In the genomic region with DNA sequence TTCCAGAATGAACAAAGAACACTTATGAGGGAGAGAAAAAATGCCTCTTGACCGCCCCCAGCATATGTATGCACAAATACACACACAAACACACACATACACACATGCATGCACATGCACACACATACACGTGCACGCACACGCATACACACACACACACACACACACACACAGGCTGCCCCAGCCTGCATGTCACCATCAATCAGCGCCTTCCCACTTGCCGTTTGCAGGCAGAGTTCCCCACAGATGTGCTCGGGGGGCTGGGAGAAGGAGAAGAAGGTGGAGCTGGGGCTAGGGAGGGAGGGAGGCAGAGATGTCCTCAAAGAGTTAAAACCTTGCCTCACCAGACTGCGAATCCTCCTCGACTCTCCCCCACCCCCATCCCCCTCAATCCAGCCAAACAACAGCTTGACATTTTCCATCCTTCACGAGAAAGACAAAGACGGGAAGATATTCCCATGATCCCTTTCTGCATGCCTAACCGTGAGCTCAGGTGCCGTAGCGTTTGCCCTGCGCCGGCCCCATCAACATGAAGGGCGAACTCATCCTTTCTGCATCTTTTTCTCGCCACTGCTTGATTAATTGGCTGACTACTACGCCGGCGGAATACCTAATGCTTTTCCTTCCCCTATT, we compare ENCODE assay signal across 22 cellular contexts.
DNase-seq lines count a peak whose midpoint lies in the region; ATAC-seq, FAIRE-seq and TF ChIP-seq lines count a peak whose summit lies in the region.
"Had no signal": no experiment of that assay in that cellular context is flagged by ENCODE, and none has a peak within 500 bp of the region (broad histone marks: within the 10 kb centered on the region; RNA-seq: fewer than 3 reads in every experiment).

No MANE protein-coding gene starts in this region.

- H3K4me1 ChIP-seq in HEK293 (ENCODE audit: control insufficient read depth, insufficient read depth, low read length) (no peaks in the 10 kb centered on the region), H1 (replicated peaks in 1 of 4; ENCODE audit: control insufficient read depth in 3 of 4, insufficient read depth in 4 of 4, low read length in 3 of 4) (peaks cover 0 to 2% (median 0%) of the 10 kb centered on the region in 4 experiments; a peak in 3 of 7 replicates), thoracic aorta (ENCODE audit: control insufficient read depth in 1 of 2, low read depth in 2 of 2) (peaks cover 7 to 22% of the 10 kb centered on the region in 2 donors)
- H3K4me1 ChIP-seq: Peyer's patch had no signal

- H3K9ac ChIP-seq in H1 (replicated peaks in 1 of 4; ENCODE audit: extremely low read depth in 1 of 4, low read depth in 3 of 4, low read length in 3 of 4): no peak overlapping the region
- peak overlapping the region; percentile 70 for H3K9ac ChIP-seq in neural cell (ENCODE audit: low read length)

- no peak overlapping the region for H3K4me2 ChIP-seq in H1 (ENCODE audit: insufficient read depth in 1 of 2, low read depth in 2 of 2, low read length in 2 of 2)
- peak overlapping the region; percentile 46 for H3K4me2 ChIP-seq in neural cell (ENCODE audit: low read length)

- peaks cover 9% of the 10 kb centered on the region for H3F3A ChIP-seq in neural cell (ENCODE audit: insufficient read depth, low read length, poor library complexity, severe bottlenecking)

- H2BK15ac ChIP-seq in H1 (ENCODE audit: low read length): no peak overlapping the region

- TF ChIP-seq CTCF in HEK293 (tag by site-specific recombination; IDR thresholded peaks at IDR 0.05) (no peak), H1 (IDR thresholded peaks at IDR 0.05; ENCODE audit: control extremely low read depth in 1 of 3, insufficient read depth in 1 of 3, low read depth in 1 of 3, low read length in 3 of 3) (no peak), neural cell (IDR thresholded peaks at IDR 0.05; ENCODE audit: poor library complexity, severe bottlenecking) (no peak), thoracic aorta (IDR thresholded peaks at IDR 0.05) (no peak)

- H3K79me2 ChIP-seq in H1 (ENCODE audit: control insufficient read depth in 1 of 2, insufficient read depth in 2 of 2, low read length in 2 of 2) (no peaks in the 10 kb centered on the region), neural cell (replicated peaks; ENCODE audit: insufficient read depth, low read length) (no peaks in the 10 kb centered on the region)

- H3K9me3 ChIP-seq in HEK293 (ENCODE audit: control insufficient read depth, insufficient read depth, low read depth, low read length): no peaks in the 10 kb centered on the region
- no peaks in the 10 kb centered on the region for H3K9me3 ChIP-seq in H1 (ENCODE audit: insufficient read depth in 2 of 2, low read depth in 1 of 2, low read length in 1 of 2)
- H3K9me3 ChIP-seq in neural cell (ENCODE audit: low read length): no peaks in the 10 kb centered on the region
- H3K9me3 ChIP-seq in thoracic aorta: no peaks in the 10 kb centered on the region
- H3K9me3 ChIP-seq: Peyer's patch had no signal

- DNase-seq in H1 (ENCODE audit: low read depth in 1 of 2, low spot score in 2 of 2) (no peak), thoracic aorta (ENCODE audit: low spot score) (no peak)
- no peak for DNase-seq in activated CD4-positive, CD25-positive, alpha-beta regulatory T cell (lab: John Stamatoyannopoulos, UW)
- DNase-seq: AML-193; C1 segment of cervical spinal cord; CD8-positive, alpha-beta T cell; DMS153; HFFc6; KG1; NCI-H1092 treated with DMSO at 0.1 percent for 48 hours; NCI-H1436 treated with DMSO at 0.1 percent for 48 hours; NCI-H2029; NCI-H526; Peyer's patch had no signal

- peaks cover 9% of the 10 kb centered on the region; the same call in 1 of the 2 replicates for H3K23me2 ChIP-seq in H1 (ENCODE audit: low read depth, low read length)

- WGBS in H1 (ENCODE audit: extremely low coverage in 1 of 2, insufficient coverage in 1 of 2, insufficient read length in 1 of 2, insufficient replicate concordance in 2 of 2, low coverage in 1 of 2, low lambda C conversion rate in 2 of 2, missing lambda C conversion rate in 1 of 2), 2 experiments: 85% methylated on average over 17 of the region's 21 CpGs; no CpG with 5 or more reads in 1 of the 2 experiments

- no peak overlapping the region for H4K8ac ChIP-seq in H1 (ENCODE audit: extremely low read depth, insufficient read depth, low read length)

- H3K56ac ChIP-seq in H1 (replicated peaks; ENCODE audit: insufficient read length, low read depth, low read length): no peak overlapping the region

- H3K36me3 ChIP-seq in HEK293 (ENCODE audit: control insufficient read depth in 2 of 2, insufficient read depth in 1 of 2, low read length in 2 of 2) (no peaks in the 10 kb centered on the region), H1 (ENCODE audit: control insufficient read depth in 2 of 4, insufficient read depth in 4 of 4, low read length in 3 of 4) (no peaks in the 10 kb centered on the region), neural cell (ENCODE audit: insufficient read depth, low read length) (no peaks in the 10 kb centered on the region), thoracic aorta (no peaks in the 10 kb centered on the region)
- H3K36me3 ChIP-seq: Peyer's patch had no signal

- H3K4me3 ChIP-seq in HEK293 (ENCODE audit: low read depth, low read length) (no peak overlapping the region), H1 (ENCODE audit: extremely low read depth in 1 of 4, insufficient read depth in 2 of 4, low read depth in 3 of 4, low read length in 4 of 4) (no peak overlapping the region), neural cell (ENCODE audit: low read length) (peak overlapping the region; percentile 43), thoracic aorta (no peak overlapping the region)
- H3K4me3 ChIP-seq: Peyer's patch had no signal

- no peak overlapping the region for H2AK5ac ChIP-seq in H1 (ENCODE audit: low read depth, low read length)

- no peak overlapping the region for H2BK20ac ChIP-seq in H1 (ENCODE audit: low read length)

- no peak overlapping the region for H3K23ac ChIP-seq in H1 (ENCODE audit: insufficient read length)

- H2BK120ac ChIP-seq in H1 (replicated peaks; ENCODE audit: low read depth, low read length): no peak overlapping the region

- no peak overlapping the region for H3K27ac ChIP-seq in HEK293 (ENCODE audit: extremely low read depth, low read depth, low read length)
- H3K27ac ChIP-seq in H1 (ENCODE audit: low read depth, low read length): no peak overlapping the region
- peak overlapping the region; percentile 97 for H3K27ac ChIP-seq in neural cell (ENCODE audit: low read length)
- peak overlapping the region; percentile 3 to 61 for H3K27ac ChIP-seq in thoracic aorta
- H3K27ac ChIP-seq: HL-60, Peyer's patch had no signal

- H3K9me2 ChIP-seq in neural cell (ENCODE audit: insufficient read depth, low read length): no peaks in the 10 kb centered on the region

- H3K79me1 ChIP-seq in H1 (ENCODE audit: low read depth, low read length): no peaks in the 10 kb centered on the region

- H2BK12ac ChIP-seq in H1 (ENCODE audit: low read depth, low read length): 0 out of 2 replicates have a peak overlapping the region, but pooled peaks have one; percentile 27

- ATAC-seq in thoracic aorta (ENCODE audit: insufficient number of reproducible peaks, low FRiP score, low read depth) (no peak), HG03045 (IDR thresholded peaks at IDR 0.05; ENCODE audit: unreplicated experiment) (no peak), GM18511 (IDR thresholded peaks at IDR 0.05; ENCODE audit: unreplicated experiment) (no peak)
- ATAC-seq: CD8-positive, alpha-beta T cell; SK-N-SH treated with all-trans-retinoic acid at 6 μM for 48 hours had no signal

- H4K20me1 ChIP-seq in H1 (replicated peaks in 1 of 2; ENCODE audit: control insufficient read depth in 1 of 2, insufficient read depth in 2 of 2, low read length in 2 of 2) (no peaks in the 10 kb centered on the region), neural cell (ENCODE audit: insufficient read depth) (no peaks in the 10 kb centered on the region)

- no peaks in the 10 kb centered on the region for H3K27me3 ChIP-seq in H1 (replicated peaks in 1 of 4; ENCODE audit: control insufficient read depth in 3 of 4, extremely low read depth in 1 of 4, insufficient read depth in 3 of 4, low read length in 3 of 4)
- no peaks in the 10 kb centered on the region for H3K27me3 ChIP-seq in neural cell (ENCODE audit: insufficient read depth, low read depth, low read length)
- no peaks in the 10 kb centered on the region for H3K27me3 ChIP-seq in thoracic aorta (replicated peaks; ENCODE audit: insufficient read depth)
- H3K27me3 ChIP-seq: Peyer's patch had no signal

- no peak for TF ChIP-seq RAD21 in H1 (IDR thresholded peaks at IDR 0.05 in 1 of 2, conservative IDR thresholded peaks at IDR 0.05 in 1 of 2; ENCODE audit: low read depth in 2 of 2, low read length in 2 of 2)
- peak; percentile 71 for TF ChIP-seq RAD21 in neural cell (conservative IDR thresholded peaks at IDR 0.05)

- no peak overlapping the region for H4K5ac ChIP-seq in H1 (ENCODE audit: insufficient read length, low read depth, low read length)

- CTCF ChIA-PET in HEK293 (lab: Yijun Ruan, JAX) (no interaction called here), H1 (lab: Charles Lee; ENCODE audit: partially characterized antibody) (interaction anchor here (1.0 to 1.7 kb wide), 2 partner anchors 9 to 26 kb away, joined by 3 to 4 read pairs; no protein-coding TSS in a partner anchor)

- H3K14ac ChIP-seq in H1 (ENCODE audit: insufficient read length): no peak overlapping the region

- H3K18ac ChIP-seq in H1 (ENCODE audit: extremely low read depth, low read length): no peak overlapping the region

- H2AFZ ChIP-seq in H1 (ENCODE audit: low read length) (no peak overlapping the region), neural cell (ENCODE audit: low read depth, low read length) (peak overlapping the region; percentile 21)

- no peak overlapping the region for H4K91ac ChIP-seq in H1 (replicated peaks; ENCODE audit: insufficient read length, low read length)

- H2BK5ac ChIP-seq in H1 (ENCODE audit: low read depth, low read length): peak overlapping the region; percentile 75; the same call in 1 of the 2 replicates

- no peak overlapping the region for H3K4ac ChIP-seq in H1 (replicated peaks; ENCODE audit: insufficient read length, low read depth, low read length)

- FAIRE-seq in H1 (lab: Jason Lieb, UNC): no peak
- FAIRE-seq: GM12891, H54 had no signal

- TF ChIP-seq EP300 in H1 (IDR thresholded peaks at IDR 0.05; ENCODE audit: borderline replicate concordance in 1 of 2, low read depth in 2 of 2, low read length in 2 of 2) (no peak), neural cell (conservative IDR thresholded peaks at IDR 0.05; ENCODE audit: poor library complexity, severe bottlenecking) (peak; percentile 93)

- POLR2A ChIA-PET in HEK293 (lab: Yijun Ruan, JAX): interaction anchor here (0.7 kb wide), 1 partner anchor 23 kb away, joined by 5 read pairs; no protein-coding TSS in a partner anchor
- POLR2A ChIA-PET in H1 (lab: Charles Lee; ENCODE audit: partially characterized antibody): interaction anchor here (0.6 kb wide), 1 partner anchor 100 kb away, joined by 3 read pairs; no protein-coding TSS in a partner anchor

- no peak for TF ChIP-seq POLR2A in H1 (IDR thresholded peaks at IDR 0.05; ENCODE audit: control extremely low read depth in 1 of 2, low read depth in 2 of 2, low read length in 2 of 2)

TF ChIP-seq in HEK293, 187 proteins besides CTCF, POLR2A, EP300 and RAD21 (continues in another document):
- TF ChIP-seq ZNF530 (tag by site-specific recombination; IDR thresholded peaks at IDR 0.05; ENCODE audit: low read depth): no peak

Comparison
In these comparisons a context has a peak if more than half of its experiments do, and no peak if none do; other contexts are left out.
1. H3K27ac ChIP-seq: peak in neural cell (single experiment) and thoracic aorta (2 of 2); none in HEK293 (single experiment) and H1 (single experiment).